Comparison of ENCODE assay signal across 7 cellular contexts in the genomic region with DNA sequence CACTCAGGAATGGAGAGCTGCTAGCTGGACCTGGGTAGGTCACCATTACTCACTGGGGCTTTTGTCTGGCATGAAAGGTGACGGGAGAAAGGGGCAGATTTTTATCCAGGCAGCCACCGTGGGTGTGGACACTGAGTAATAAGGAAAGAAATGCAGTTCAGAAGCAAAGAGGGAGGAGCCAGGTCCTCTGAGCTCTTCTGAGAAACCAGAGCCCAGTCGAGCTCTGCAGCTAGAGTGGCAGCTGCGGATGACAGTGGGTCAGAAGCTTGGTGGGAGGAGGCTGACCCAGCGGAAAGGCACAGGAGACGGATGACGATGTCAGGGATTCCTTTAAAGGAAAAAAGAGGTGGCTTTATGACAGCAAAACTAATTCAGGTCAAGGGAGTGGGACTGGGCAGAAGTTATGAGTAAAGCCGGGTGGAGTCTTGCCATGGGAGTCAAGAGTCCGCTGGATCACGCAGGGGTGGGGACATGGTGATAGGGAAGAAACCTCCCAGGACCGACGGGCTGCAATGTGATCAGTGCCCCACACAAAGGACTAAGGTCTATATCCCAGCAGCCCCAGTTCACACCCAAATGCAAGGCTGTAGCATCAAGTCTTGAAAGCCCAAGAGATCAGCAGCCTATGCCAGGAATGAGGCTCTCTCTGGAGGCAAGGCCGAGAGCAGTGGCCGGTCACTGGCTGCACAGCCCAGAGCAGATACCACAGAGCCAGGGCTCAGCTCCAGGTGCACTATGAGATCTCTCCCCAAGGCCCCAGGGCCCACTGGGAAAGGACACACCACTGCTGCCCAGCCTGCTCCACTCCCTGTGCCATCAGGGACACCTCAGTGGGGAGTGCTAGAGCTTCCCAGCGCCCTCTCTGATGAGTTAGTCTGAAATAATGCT. TPM values are rescaled to one million over a fixed set of nuclear protein-coding genes. Genes with fewer than 3 reads are reported as not detected.
DNase-seq lines count a peak whose midpoint lies in the region; ATAC-seq and TF ChIP-seq lines count a peak whose summit lies in the region.

No MANE protein-coding gene starts in this region.

- ATAC-seq in GM18909 (IDR thresholded peaks at IDR 0.05; ENCODE audit: poor library complexity, unreplicated experiment), result no peak

- no peaks in the 10 kb centered on the region for H3K9me3 ChIP-seq in ascending aorta
- no peaks in the 10 kb centered on the region for H3K9me3 ChIP-seq in suprapubic skin

- DNase-seq in HT1080 (ENCODE audit: low read depth), result peak; percentile 97
- DNase-seq in ascending aorta (ENCODE audit: low spot score in 2 of 2), result peak; percentile 80 to 95
- peak; percentile 92 for DNase-seq in kidney epithelial cell (ENCODE audit: low read depth)
- peak; percentile 85 to 86 for DNase-seq in suprapubic skin (ENCODE audit: low spot score in 2 of 2)
- no peak for DNase-seq in GM10266 (ENCODE audit: extremely low spot score)
- DNase-seq in NCI-H1092 treated with DMSO at 0.1 percent for 48 hours (lab: John Stamatoyannopoulos, UW), result no peak

- intact Hi-C loops in ascending aorta (cut with DNase I), result loop anchor here (2.0 kb wide), 1 partner anchor 14 kb away; no protein-coding TSS in a partner anchor

- H3K27ac ChIP-seq in ascending aorta (peak overlapping the region; percentile 89 to 97), suprapubic skin (peak overlapping the region; percentile 92)

- H3K36me3 ChIP-seq in ascending aorta (no peaks in the 10 kb centered on the region), kidney epithelial cell (ENCODE audit: control insufficient read depth, insufficient read depth, low read length) (no peaks in the 10 kb centered on the region), suprapubic skin (no peaks in the 10 kb centered on the region)

- no peak for TF ChIP-seq POLR2A in suprapubic skin (IDR thresholded peaks at IDR 0.05)

- H3K4me3 ChIP-seq in ascending aorta (peak overlapping the region in 1 of 2 donors; percentile 2), kidney epithelial cell (ENCODE audit: low read depth, low read length) (no peak overlapping the region), suprapubic skin (peak overlapping the region; percentile 5)

- TF ChIP-seq CTCF in ascending aorta (IDR thresholded peaks at IDR 0.05) (no peak), kidney epithelial cell (IDR thresholded peaks at IDR 0.05; ENCODE audit: insufficient read depth, low read length, poor library complexity, severe bottlenecking) (no peak), suprapubic skin (IDR thresholded peaks at IDR 0.05) (no peak), GM10266 (IDR thresholded peaks at IDR 0.05; ENCODE audit: control insufficient read depth, insufficient read depth, low read depth, missing control alignments) (no peak)

- H3K4me1 ChIP-seq in ascending aorta (peaks cover 13 to 49% of the 10 kb centered on the region in 2 donors), suprapubic skin (peaks cover 59% of the 10 kb centered on the region)

- no peaks in the 10 kb centered on the region for H3K27me3 ChIP-seq in ascending aorta
- H3K27me3 ChIP-seq in kidney epithelial cell (ENCODE audit: control insufficient read depth, insufficient read depth, low read length), result no peaks in the 10 kb centered on the region
- H3K27me3 ChIP-seq in suprapubic skin, result no peaks in the 10 kb centered on the region

- WGBS in suprapubic skin, result 37% methylated on average over 15 of the region's 15 CpGs

- TF ChIP-seq EP300 in suprapubic skin (IDR thresholded peaks at IDR 0.05), result no peak

RNA-seq across cellular contexts. Expression of gene MNT, which starts 6.3 kb away (rescaled TPM):
- 4.3 and 8.2 TPM in 2 replicates for total RNA-seq in HT1080 (2014; rRNA removed; shearing (Covaris generic))
- 11.1 and 12.6 TPM in 2 replicates for polyA plus RNA-seq in HT1080 (2015; cell fraction: cytosol; rRNA removed)
- polyA plus RNA-seq in HT1080 (2015; cell fraction: nucleus; rRNA removed), result 24.1 and 29.1 TPM in 2 replicates
- total RNA-seq in ascending aorta (4.9 TPM), kidney epithelial cell (8.7 and 15.1 TPM in 2 replicates), suprapubic skin (10 to 100 TPM; 20.9 to 50.0 (median 44.1) TPM)

Comparison
In these comparisons a context has a peak if more than half of its experiments do, and no peak if none do; other contexts are left out.
1. DNase-seq: peak in HT1080 (single experiment), ascending aorta (2 of 2), kidney epithelial cell (single experiment) and suprapubic skin (2 of 2); none in GM10266 (single experiment) and NCI-H1092 treated with DMSO at 0.1 percent for 48 hours (single experiment).